ENCODE assay signal across 1 cellular context in genomic region chr22:37212174-37212906, GRCh38.
TF ChIP-seq lines count a peak whose summit lies in the region.

SSTR3 (minus strand) TSS chr22:37212477; CDS start chr22:37207803, 4,674 bp downstream.

TF ChIP-seq in SK-N-SH treated with all-trans-retinoic acid at 6 μM for 48 hours, 23 proteins besides CTCF, POLR2A, EP300 and RAD21 (continued from another document):
- TF ChIP-seq TSHZ2 (CRISPR knock-in tag; IDR thresholded peaks at IDR 0.05), result no peak
- no peak for TF ChIP-seq CSRNP3 (CRISPR knock-in tag; IDR thresholded peaks at IDR 0.05)
- TF ChIP-seq OSR1 (CRISPR knock-in tag; IDR thresholded peaks at IDR 0.05), result no peak
- TF ChIP-seq TOX (CRISPR knock-in tag; IDR thresholded peaks at IDR 0.05; ENCODE audit: borderline replicate concordance), result no peak
- no peak for TF ChIP-seq ZNF8 (CRISPR knock-in tag; IDR thresholded peaks at IDR 0.05)
- no peak for TF ChIP-seq ZFP30 (CRISPR knock-in tag; IDR thresholded peaks at IDR 0.05)
- TF ChIP-seq PPARA (CRISPR knock-in tag; IDR thresholded peaks at IDR 0.05; ENCODE audit: borderline replicate concordance), result no peak
- TF ChIP-seq GLIS3 (CRISPR knock-in tag; IDR thresholded peaks at IDR 0.05), result no peak
- no peak for TF ChIP-seq ZNF565 (CRISPR knock-in tag; conservative IDR thresholded peaks at IDR 0.05; ENCODE audit: low read depth)
- TF ChIP-seq ZC3H10 (CRISPR knock-in tag; IDR thresholded peaks at IDR 0.05), result no peak
